Comparison of ENCODE assay signal across 5 cellular contexts in the genomic region with DNA sequence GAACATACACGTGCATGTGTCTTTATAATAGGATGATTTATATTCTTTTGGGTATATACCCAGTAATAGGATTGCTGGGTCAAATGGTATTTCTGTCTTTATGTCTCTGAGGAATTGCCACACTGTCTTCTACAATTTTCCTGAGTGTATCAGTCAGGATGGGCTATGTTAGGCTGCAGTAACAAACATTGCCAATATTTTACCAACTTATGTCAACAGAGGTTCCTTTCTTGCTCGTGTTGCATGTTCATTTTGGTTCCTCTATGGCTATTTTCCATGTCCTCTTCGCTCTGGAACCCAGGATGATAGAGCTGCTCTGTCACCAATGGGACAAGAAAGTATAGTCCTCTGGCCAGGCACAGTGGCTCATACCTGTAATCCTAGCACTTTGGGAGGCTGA.
"Had no signal": no experiment of that assay in that cellular context is flagged by ENCODE, and none has a peak within 500 bp of the region (broad histone marks: within the 10 kb centered on the region; RNA-seq: fewer than 3 reads in every experiment).

No MANE protein-coding gene starts in this region.

- FAIRE-seq: HTR-8/SVneo had no signal

- DNase-seq: IMR-90, KBM-7, KG1 had no signal

- H3K27ac ChIP-seq: HL-60 had no signal
